Comparison of ENCODE assay signal across 20 cellular contexts in the genomic region with DNA sequence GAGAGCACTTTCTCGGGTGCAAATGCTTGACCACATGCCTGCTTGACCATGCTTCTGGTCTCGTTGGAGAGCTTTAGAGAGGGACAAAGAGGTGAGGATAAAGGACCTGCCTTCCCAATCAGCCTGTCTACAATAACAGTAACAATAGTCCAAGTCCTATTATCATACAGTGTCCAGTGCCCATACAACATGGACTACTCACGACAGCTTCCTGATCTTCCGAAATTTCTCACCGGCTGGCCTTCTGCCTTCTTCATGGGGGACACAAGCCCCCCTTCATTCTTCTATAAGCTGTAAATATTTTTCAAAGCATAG.
"Had no signal": no experiment of that assay in that cellular context is flagged by ENCODE, and none has a peak within 500 bp of the region (broad histone marks: within the 10 kb centered on the region; RNA-seq: fewer than 3 reads in every experiment).

No MANE protein-coding gene starts in this region.

- H3K4me1 ChIP-seq: gastroesophageal sphincter, heart right ventricle, left lung, parathyroid adenoma, right lobe of liver, tibial artery had no signal

- H3K27me3 ChIP-seq: gastroesophageal sphincter, left lung, right lobe of liver, testis had no signal

- H3K27ac ChIP-seq: dorsolateral prefrontal cortex, gastroesophageal sphincter, heart right ventricle, left lung, parathyroid adenoma, right lobe of liver, testis, tibial artery had no signal

- H3K79me2 ChIP-seq: parathyroid adenoma had no signal

- H3K36me3 Mint-ChIP-seq: naive thymus-derived CD4-positive, alpha-beta T cell; type B pancreatic cell had no signal

- H3K9me3 Mint-ChIP-seq: nephron progenitor cell, type B pancreatic cell had no signal

- H2AFZ ChIP-seq: parathyroid adenoma had no signal

- H3K4me1 Mint-ChIP-seq: naive thymus-derived CD4-positive, alpha-beta T cell had no signal

- H3K4me3 ChIP-seq: dorsolateral prefrontal cortex, gastroesophageal sphincter, heart right ventricle, left lung, right lobe of liver, testis, tibial artery had no signal

- H3K4me3 Mint-ChIP-seq: naive thymus-derived CD4-positive, alpha-beta T cell; nephron progenitor cell; type B pancreatic cell had no signal

- ATAC-seq: naive thymus-derived CD4-positive, alpha-beta T cell; stimulated activated naive CD8-positive, alpha-beta T cell treated with anti-CD3 and anti-CD28 coated beads, Interleukin-15, Interleukin-2, amounts not matched to agents 100 U/mL and 50 U/mL, for 24 hours had no signal

- FAIRE-seq: colon, small intestine, urothelium cell line had no signal

- H3K36me3 ChIP-seq: gastroesophageal sphincter, heart right ventricle, left lung, right lobe of liver, tibial artery had no signal

- H3K9ac ChIP-seq: parathyroid adenoma had no signal

- H3K27ac Mint-ChIP-seq: naive thymus-derived CD4-positive, alpha-beta T cell; nephron progenitor cell; progenitor cell of endocrine pancreas; type B pancreatic cell had no signal

- DNase-seq: effector CD4-positive, alpha-beta T cell; heart right ventricle; left cardiac atrium; left lung; right lobe of liver; small intestine; stimulated activated CD4-positive, alpha-beta T cell treated with anti-CD3 and anti-CD28 coated beads, Interleukin-2, amount 100 ng/mL, for 48 hours; stimulated activated CD8-positive, alpha-beta memory T cell treated with anti-CD3 and anti-CD28 coated beads, Interleukin-4, amount 100 ng/mL, for 48 hours; stimulated activated naive CD8-positive, alpha-beta T cell treated with anti-CD3 and anti-CD28 coated beads, Interleukin-15, Interleukin-2, amounts not matched to agents 100 U/mL and 50 U/mL, for 24 hours; tibial artery had no signal

- H3K9me3 ChIP-seq: gastroesophageal sphincter, heart right ventricle, left lung, right lobe of liver, testis, tibial artery had no signal
